ENCODE assay signal across 42 cellular contexts in the genomic region with DNA sequence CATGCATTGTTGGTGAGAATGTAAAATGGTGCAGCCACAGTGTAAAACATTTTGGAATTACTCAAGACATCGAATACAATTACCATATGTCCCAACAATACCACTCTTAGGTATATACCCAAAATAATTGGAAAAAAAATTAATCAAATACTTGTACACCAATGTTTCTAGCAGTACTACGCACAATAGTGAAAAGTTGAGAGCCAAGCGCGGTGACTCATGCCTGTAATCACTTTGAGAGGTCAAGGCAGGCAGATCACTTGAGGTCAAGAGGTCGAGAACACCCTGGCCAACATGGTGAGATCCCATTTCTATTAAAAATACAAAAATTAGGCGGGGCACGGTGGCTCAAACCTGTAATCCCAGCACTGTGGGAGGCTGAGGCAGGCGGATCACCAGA. TPM values are rescaled to one million over a fixed set of nuclear protein-coding genes. Genes with fewer than 3 reads are reported as not detected.
"Had no signal": no experiment of that assay in that cellular context is flagged by ENCODE, and none has a peak within 500 bp of the region (broad histone marks: within the 10 kb centered on the region; RNA-seq: fewer than 3 reads in every experiment).

No MANE protein-coding gene starts in this region.

- H3K9me3 ChIP-seq: adrenal gland, ascending aorta, body of pancreas, breast epithelium had no signal

- H3K9me3 Mint-ChIP-seq: activated naive CD4-positive, alpha-beta T cell treated with anti-CD3 and anti-CD28 coated beads for 36 hours; activated naive CD4-positive, alpha-beta T cell treated with anti-CD3 and anti-CD28 coated beads, Interleukin-2, amount 10 ng/mL, durations not matched to agents 7 days and 5 days; activated naive CD4-positive, alpha-beta T cell treated with anti-CD3 and anti-CD28 coated beads, Interleukin-2, amount 50 U/mL, for 24 hours; activated naive CD4-positive, alpha-beta T cell treated with anti-CD3 and anti-CD28 coated beads, Interleukin-2, amount 50 U/mL, for 72 hours; activated naive CD8-positive, alpha-beta T cell treated with anti-CD3 and anti-CD28 coated beads, Interleukin-2, amount 10 ng/mL, durations not matched to agents 7 days and 5 days; activated naive CD8-positive, alpha-beta T cell treated with anti-CD3 and anti-CD28 coated beads, Interleukin-2, amount 50 U/mL, for 24 hours; activated T-cell treated with anti-CD3 and anti-CD28 coated beads, Interleukin-2, amount 50 U/mL, for 24 hours; activated T-cell treated with anti-CD3 and anti-CD28 coated beads, Interleukin-2, amount 50 U/mL, for 4 hours; activated T-cell treated with anti-CD3 and anti-CD28 coated beads, Interleukin-2, amount 50 U/mL, for 72 hours; activated T-helper 1 cell treated with anti-CD3 and anti-CD28 coated beads, Interleukin-12 subunit alpha, Interleukin-12 subunit beta, Interleukin-2, Interleukin-4 antibody, amounts not matched to agents 30 ng/mL and 10 ng/mL and 1 ng/mL, durations not matched to agents 14 hours and 24 hours and 36 hours; activated T-helper 17 cell treated with anti-CD3 and anti-CD28 coated beads, Interleukin-2, amount 50 U/mL, for 72 hours; activated T-helper 2 cell treated with anti-CD3 and anti-CD28 coated beads, Interferon-gamma antibody, Interleukin-2, Interleukin-4, amounts not matched to agents 10 μg/mL and 5 μg/mL and 100 μg/mL, durations not matched to agents 14 hours and 24 hours and 36 hours; central memory CD8-positive, alpha-beta T cell had no signal

- H3K4me3 ChIP-seq: adrenal gland, ascending aorta, body of pancreas, breast epithelium, cardiac muscle cell had no signal

- FAIRE-seq: astrocyte, bronchial epithelial cell had no signal

- H3K27ac Mint-ChIP-seq: activated naive CD4-positive, alpha-beta T cell treated with anti-CD3 and anti-CD28 coated beads for 36 hours; activated naive CD4-positive, alpha-beta T cell treated with anti-CD3 and anti-CD28 coated beads, Interleukin-2, amount 10 ng/mL, durations not matched to agents 7 days and 5 days; activated naive CD4-positive, alpha-beta T cell treated with anti-CD3 and anti-CD28 coated beads, Interleukin-2, amount 50 U/mL, for 24 hours; activated naive CD4-positive, alpha-beta T cell treated with anti-CD3 and anti-CD28 coated beads, Interleukin-2, amount 50 U/mL, for 72 hours; activated naive CD8-positive, alpha-beta T cell; activated naive CD8-positive, alpha-beta T cell treated with anti-CD3 and anti-CD28 coated beads for 36 hours; activated naive CD8-positive, alpha-beta T cell treated with anti-CD3 and anti-CD28 coated beads, Interleukin-2, amount 10 ng/mL, durations not matched to agents 7 days and 5 days; activated naive CD8-positive, alpha-beta T cell treated with anti-CD3 and anti-CD28 coated beads, Interleukin-2, amount 50 U/mL, for 24 hours; activated T-cell treated with anti-CD3 and anti-CD28 coated beads, Interleukin-2, amount 50 U/mL, for 24 hours; activated T-cell treated with anti-CD3 and anti-CD28 coated beads, Interleukin-2, amount 50 U/mL, for 72 hours; activated T-helper 1 cell treated with anti-CD3 and anti-CD28 coated beads, Interleukin-12 subunit alpha, Interleukin-12 subunit beta, Interleukin-2, Interleukin-4 antibody, amounts not matched to agents 30 ng/mL and 10 ng/mL and 1 ng/mL, durations not matched to agents 14 hours and 24 hours and 36 hours; activated T-helper 17 cell treated with anti-CD3 and anti-CD28 coated beads, Interleukin-2, amount 50 U/mL, for 72 hours; activated T-helper 2 cell treated with anti-CD3 and anti-CD28 coated beads, Interferon-gamma antibody, Interleukin-2, Interleukin-4, amounts not matched to agents 10 μg/mL and 5 μg/mL and 100 μg/mL, durations not matched to agents 14 hours and 24 hours and 36 hours; brain had no signal

- H3K4me1 ChIP-seq: adrenal gland, ascending aorta had no signal

- ATAC-seq: activated naive CD4-positive, alpha-beta T cell treated with anti-CD3 and anti-CD28 coated beads, Interleukin-2, amount 50 U/mL, for 72 hours; activated naive CD8-positive, alpha-beta T cell treated with anti-CD3 and anti-CD28 coated beads, Interleukin-2, amount 50 U/mL, for 24 hours; activated T-cell treated with anti-CD3 and anti-CD28 coated beads, Interleukin-2, amount 50 U/mL, for 4 hours; activated T-cell treated with anti-CD3 and anti-CD28 coated beads, Interleukin-2, amount 50 U/mL, for 72 hours; activated T-helper 17 cell treated with anti-CD3 and anti-CD28 coated beads, Interleukin-2, amount 50 U/mL, for 72 hours; body of pancreas had no signal

- H3K4me1 Mint-ChIP-seq: activated T-helper 17 cell treated with anti-CD3 and anti-CD28 coated beads, Interleukin-2, amount 50 U/mL, for 72 hours had no signal

- DNase-seq: activated effector memory CD4-positive, alpha-beta T cell treated with anti-CD3 and anti-CD28 coated beads, Interleukin-2, amount 50 U/mL, for 16 hours; activated effector memory CD4-positive, alpha-beta T cell treated with Interleukin-2 at 50 U/mL for 16 hours; activated gamma-delta T cell; activated gamma-delta T cell treated with Interleukin-2 at 50 U/mL for 16 hours; activated naive CD4-positive, alpha-beta T cell; activated naive CD4-positive, alpha-beta T cell treated with anti-CD3 and anti-CD28 coated beads for 36 hours; activated naive CD4-positive, alpha-beta T cell treated with anti-CD3 and anti-CD28 coated beads, Interleukin-2, amount 10 ng/mL, durations not matched to agents 7 days and 5 days; activated naive CD4-positive, alpha-beta T cell treated with anti-CD3 and anti-CD28 coated beads, Interleukin-2, amount 50 U/mL, for 16 hours; activated naive CD4-positive, alpha-beta T cell treated with Interleukin-2 at 50 U/mL for 16 hours; activated naive CD8-positive, alpha-beta T cell treated with anti-CD3 and anti-CD28 coated beads for 36 hours; activated naive CD8-positive, alpha-beta T cell treated with anti-CD3 and anti-CD28 coated beads, Interleukin-2, amount 10 ng/mL, durations not matched to agents 7 days and 5 days; activated naive CD8-positive, alpha-beta T cell treated with anti-CD3 and anti-CD28 coated beads, Interleukin-2, amount 50 U/mL, for 24 hours; activated T-cell treated with anti-CD3 and anti-CD28 coated beads, Interleukin-2, amount 50 U/mL, for 1 hour; activated T-cell treated with anti-CD3 and anti-CD28 coated beads, Interleukin-2, amount 50 U/mL, for 24 hours; activated T-cell treated with anti-CD3 and anti-CD28 coated beads, Interleukin-2, amount 50 U/mL, for 4 hours; activated T-cell treated with anti-CD3 and anti-CD28 coated beads, Interleukin-2, amount 50 U/mL, for 48 hours; activated T-cell treated with anti-CD3 and anti-CD28 coated beads, Interleukin-2, amount 50 U/mL, for 72 hours; adrenal gland; amniotic stem cell; amygdala; anterior cingulate cortex; aorta; body of pancreas; brain microvascular endothelial cell; caudate nucleus; central memory CD4-positive, alpha-beta T cell; cerebellar nuclear complex had no signal

- H3K36me3 ChIP-seq: adrenal gland, ascending aorta, brain microvascular endothelial cell, breast epithelium, cardiac muscle cell had no signal

- H3K27ac ChIP-seq: adrenal gland, ascending aorta, body of pancreas, brain microvascular endothelial cell, breast epithelium, cardiac muscle cell had no signal

- H3K4me3 Mint-ChIP-seq: activated naive CD4-positive, alpha-beta T cell treated with anti-CD3 and anti-CD28 coated beads for 36 hours; activated naive CD4-positive, alpha-beta T cell treated with anti-CD3 and anti-CD28 coated beads, Interleukin-2, amount 10 ng/mL, durations not matched to agents 7 days and 5 days; activated naive CD4-positive, alpha-beta T cell treated with anti-CD3 and anti-CD28 coated beads, Interleukin-2, amount 50 U/mL, for 24 hours; activated naive CD8-positive, alpha-beta T cell; activated naive CD8-positive, alpha-beta T cell treated with anti-CD3 and anti-CD28 coated beads for 36 hours; activated naive CD8-positive, alpha-beta T cell treated with anti-CD3 and anti-CD28 coated beads, Interleukin-2, amount 10 ng/mL, durations not matched to agents 7 days and 5 days; activated naive CD8-positive, alpha-beta T cell treated with anti-CD3 and anti-CD28 coated beads, Interleukin-2, amount 50 U/mL, for 24 hours; activated T-cell treated with anti-CD3 and anti-CD28 coated beads, Interleukin-2, amount 50 U/mL, for 24 hours; activated T-cell treated with anti-CD3 and anti-CD28 coated beads, Interleukin-2, amount 50 U/mL, for 4 hours; activated T-cell treated with anti-CD3 and anti-CD28 coated beads, Interleukin-2, amount 50 U/mL, for 72 hours; activated T-helper 1 cell treated with anti-CD3 and anti-CD28 coated beads, Interleukin-12 subunit alpha, Interleukin-12 subunit beta, Interleukin-2, Interleukin-4 antibody, amounts not matched to agents 30 ng/mL and 10 ng/mL and 1 ng/mL, durations not matched to agents 14 hours and 24 hours and 36 hours; activated T-helper 17 cell treated with anti-CD3 and anti-CD28 coated beads, Interleukin-2, amount 50 U/mL, for 72 hours; brain; central memory CD8-positive, alpha-beta T cell had no signal

RNA-seq across cellular contexts. Expression of a gene that starts 3.5 kb away (rescaled TPM):
- total RNA-seq: activated naive CD8-positive, alpha-beta T cell treated with anti-CD3 and anti-CD28 coated beads, Interleukin-2, amount 10 ng/mL, durations not matched to agents 7 days and 5 days; adrenal gland; aorta; ascending aorta; body of pancreas; bronchial epithelial cell; cardiac septum; cerebellum had no signal
- polyA plus RNA-seq: aorta had no signal
